In the genomic region with DNA sequence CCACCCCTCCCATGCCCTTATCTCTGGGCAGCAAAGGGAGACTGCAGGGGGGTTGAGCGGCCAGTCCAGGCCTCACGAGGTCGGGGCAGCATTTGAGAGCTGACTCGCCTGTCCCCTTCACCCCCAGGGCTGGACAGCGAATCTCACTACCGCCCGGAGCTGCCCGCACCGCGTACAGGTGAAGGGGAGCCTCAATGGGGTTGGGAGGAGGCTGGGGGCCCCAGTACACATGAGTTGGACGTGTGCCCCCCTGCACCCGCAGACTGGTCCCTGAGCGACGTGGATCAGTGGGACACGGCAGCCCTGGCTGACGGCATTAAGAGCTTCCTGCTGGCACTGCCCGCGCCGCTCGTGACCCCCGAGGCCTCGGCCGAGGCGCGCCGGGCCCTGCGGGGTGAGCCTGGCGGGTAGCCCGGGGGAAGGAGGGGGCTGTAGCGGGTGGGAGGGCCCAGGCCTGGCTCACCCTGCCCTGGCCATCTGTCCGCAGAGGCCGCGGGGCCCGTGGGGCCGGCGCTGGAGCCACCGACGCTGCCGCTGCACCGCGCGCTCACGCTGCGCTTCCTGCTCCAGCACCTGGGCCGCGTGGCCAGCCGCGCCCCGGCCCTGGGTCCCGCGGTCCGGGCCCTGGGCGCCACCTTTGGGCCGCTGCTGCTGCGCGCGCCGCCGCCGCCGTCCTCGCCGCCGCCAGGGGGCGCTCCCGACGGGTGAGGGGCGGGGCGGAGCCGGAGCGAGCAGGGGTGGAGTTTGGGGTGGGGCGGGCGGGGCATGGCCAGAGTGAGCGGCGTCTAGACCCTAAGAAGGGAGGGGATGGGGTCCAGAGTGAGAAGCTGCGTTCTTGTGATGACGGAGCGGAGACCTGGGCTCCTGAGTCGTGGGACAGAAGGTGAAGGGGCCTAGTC, we compare ENCODE assay signal across 8 cellular contexts. TPM values are rescaled to one million over a fixed set of nuclear protein-coding genes. Genes with fewer than 3 reads are reported as not detected.
A peak's percentile ranks its signal among the peaks of the same experiment; 100 is the strongest.
DNase-seq lines count a peak whose midpoint lies in the region; ATAC-seq and TF ChIP-seq lines count a peak whose summit lies in the region.

No MANE protein-coding gene starts in this region.

- peaks cover 7% of the 10 kb centered on the region for H3K79me1 ChIP-seq in neuronal stem cell (ENCODE audit: low read depth, low read length)

- H3K9me2 ChIP-seq in OCI-LY1 (ENCODE audit: low read depth, low read length), result no peaks in the 10 kb centered on the region

- DNase-seq in NOMO-1 (lab: John Stamatoyannopoulos, UW; ENCODE audit: unreplicated experiment in 2 of 2) (peak; percentile 29 to 72), NOMO-1 treated with dmso at 0.1 percent for 144 hours (lab: John Stamatoyannopoulos, UW; ENCODE audit: unreplicated experiment) (no peak), fibroblast of mammary gland (ENCODE audit: low read depth) (peak; percentile 42), neuronal stem cell (ENCODE audit: low spot score) (peak; percentile 66), substantia nigra (lab: John Stamatoyannopoulos, UW) (peak in 40 of 49 donors; percentile 30 to 87 (median 58))
- DNase-seq in activated T-helper 1 cell treated with anti-CD3 and anti-CD28 coated beads, Interleukin-12 subunit alpha, Interleukin-12 subunit beta, Interleukin-2, Interleukin-4 antibody, amounts not matched to agents 30 ng/mL and 10 ng/mL and 1 ng/mL, durations not matched to agents 14 hours and 24 hours and 36 hours (ENCODE audit: low spot score), result peak; percentile 80

- peak; percentile 64 for ATAC-seq in HG02981 (IDR thresholded peaks at IDR 0.05; ENCODE audit: unreplicated experiment)

- TF ChIP-seq CTCF in OCI-LY1 (IDR thresholded peaks at IDR 0.05; ENCODE audit: low read length) (no peak; the same call in none of the 2 replicates), fibroblast of mammary gland (conservative IDR thresholded peaks at IDR 0.05; ENCODE audit: control insufficient read depth, insufficient read depth, low read depth, low read length) (no peak)

- H2AFZ ChIP-seq in OCI-LY1 (ENCODE audit: low read length) (no peak overlapping the region), neuronal stem cell (ENCODE audit: low read length) (peak overlapping the region; percentile 79)

- H3K36me3 Mint-ChIP-seq in activated T-helper 1 cell treated with anti-CD3 and anti-CD28 coated beads, Interleukin-12 subunit alpha, Interleukin-12 subunit beta, Interleukin-2, Interleukin-4 antibody, amounts not matched to agents 30 ng/mL and 10 ng/mL and 1 ng/mL, durations not matched to agents 14 hours and 24 hours and 36 hours (ENCODE audit: low read depth), result peaks cover 10% of the 10 kb centered on the region

- peak overlapping the region; percentile 72 for H3K4me3 Mint-ChIP-seq in activated T-helper 1 cell treated with anti-CD3 and anti-CD28 coated beads, Interleukin-12 subunit alpha, Interleukin-12 subunit beta, Interleukin-2, Interleukin-4 antibody, amounts not matched to agents 30 ng/mL and 10 ng/mL and 1 ng/mL, durations not matched to agents 14 hours and 24 hours and 36 hours

- H2BK12ac ChIP-seq in neuronal stem cell (ENCODE audit: low read length), result peak overlapping the region; percentile 2

- peak overlapping the region; percentile 61 for H3K27ac ChIP-seq in OCI-LY1 (ENCODE audit: low read depth, low read length, poor library complexity, severe bottlenecking)
- no peak overlapping the region for H3K27ac ChIP-seq in neuronal stem cell (replicated peaks; ENCODE audit: low read length)
- H3K27ac ChIP-seq in substantia nigra (ENCODE audit: low read depth, low read length, poor library complexity, severe bottlenecking), result peak overlapping the region; percentile 72

- H4K20me1 ChIP-seq in OCI-LY1 (ENCODE audit: insufficient read depth, low read length), result no peaks in the 10 kb centered on the region

- H3K79me2 ChIP-seq in OCI-LY1 (ENCODE audit: insufficient read depth, low read length), result no peaks in the 10 kb centered on the region

- no peak overlapping the region for H4K91ac ChIP-seq in neuronal stem cell (ENCODE audit: low read depth, low read length, poor library complexity)

- no peaks in the 10 kb centered on the region for H3K27me3 Mint-ChIP-seq in activated T-helper 1 cell treated with anti-CD3 and anti-CD28 coated beads, Interleukin-12 subunit alpha, Interleukin-12 subunit beta, Interleukin-2, Interleukin-4 antibody, amounts not matched to agents 30 ng/mL and 10 ng/mL and 1 ng/mL, durations not matched to agents 14 hours and 24 hours and 36 hours (ENCODE audit: insufficient read depth)

- H3K4me3 ChIP-seq in OCI-LY1 (ENCODE audit: low read depth, low read length, poor library complexity, severe bottlenecking) (peak overlapping the region; percentile 67), fibroblast of mammary gland (ENCODE audit: control insufficient read depth, low read depth, low read length) (peak overlapping the region; percentile 31), neuronal stem cell (ENCODE audit: low read length in 2 of 2) (peak overlapping the region; percentile 24 to 31)

- intact Hi-C loops in activated T-helper 1 cell treated with anti-CD3 and anti-CD28 coated beads, Interleukin-12 subunit alpha, Interleukin-12 subunit beta, Interleukin-2, Interleukin-4 antibody, amounts not matched to agents 30 ng/mL and 10 ng/mL and 1 ng/mL, durations not matched to agents 14 hours and 24 hours and 36 hours (cut with micrococcal nuclease), result loop anchor here (1.0 to 5.0 kb wide), 6 partner anchors 8 to 475 kb away; partner anchors contain the start of genes IFI30, LSM4 and PIK3R2

- H3K4me1 Mint-ChIP-seq in activated T-helper 1 cell treated with anti-CD3 and anti-CD28 coated beads, Interleukin-12 subunit alpha, Interleukin-12 subunit beta, Interleukin-2, Interleukin-4 antibody, amounts not matched to agents 30 ng/mL and 10 ng/mL and 1 ng/mL, durations not matched to agents 14 hours and 24 hours and 36 hours (ENCODE audit: low read depth), result peaks cover 5% of the 10 kb centered on the region

- H3K4me1 ChIP-seq in OCI-LY1 (ENCODE audit: insufficient read depth, low read length, severe bottlenecking), result peaks cover 40% of the 10 kb centered on the region
- peaks cover 8 to 20% of the 10 kb centered on the region in 2 donors for H3K4me1 ChIP-seq in neuronal stem cell (ENCODE audit: control insufficient read depth in 2 of 2, insufficient read depth in 1 of 2, low read depth in 1 of 2, low read length in 2 of 2)

- no peaks in the 10 kb centered on the region for H3K9me3 Mint-ChIP-seq in activated T-helper 1 cell treated with anti-CD3 and anti-CD28 coated beads, Interleukin-12 subunit alpha, Interleukin-12 subunit beta, Interleukin-2, Interleukin-4 antibody, amounts not matched to agents 30 ng/mL and 10 ng/mL and 1 ng/mL, durations not matched to agents 14 hours and 24 hours and 36 hours

- peak overlapping the region; percentile 28 for H3K14ac ChIP-seq in neuronal stem cell (ENCODE audit: low read length)

- H3K27me3 ChIP-seq in OCI-LY1 (ENCODE audit: insufficient read depth, low read length) (no peaks in the 10 kb centered on the region), neuronal stem cell (ENCODE audit: control insufficient read depth in 3 of 3, insufficient read depth in 3 of 3, low read depth in 1 of 3, low read length in 3 of 3) (no peaks in the 10 kb centered on the region)

- H4K8ac ChIP-seq in neuronal stem cell (ENCODE audit: low read depth, low read length), result peak overlapping the region; percentile 77

- H2BK5ac ChIP-seq in neuronal stem cell (ENCODE audit: low read length), result no peak overlapping the region

- H2BK120ac ChIP-seq in neuronal stem cell (ENCODE audit: low read depth, low read length), result peak overlapping the region; percentile 84

- H3K36me3 ChIP-seq in OCI-LY1 (ENCODE audit: insufficient read depth, low read length) (peaks cover 36% of the 10 kb centered on the region; the same call in 1 of the 2 replicates), neuronal stem cell (replicated peaks in 1 of 2; ENCODE audit: control insufficient read depth in 2 of 2, insufficient read depth in 2 of 2, low read length in 2 of 2) (peaks cover 41 to 58% of the 10 kb centered on the region in 2 donors)

- peak overlapping the region; percentile 89 for H3K4me2 ChIP-seq in OCI-LY1 (ENCODE audit: low read length)
- H3K4me2 ChIP-seq in neuronal stem cell (ENCODE audit: insufficient read depth, low read length, poor library complexity, severe bottlenecking), result peak overlapping the region; percentile 32

- peak overlapping the region; percentile 31 for H2BK15ac ChIP-seq in neuronal stem cell (ENCODE audit: low read length)

- H3K27ac Mint-ChIP-seq in activated T-helper 1 cell treated with anti-CD3 and anti-CD28 coated beads, Interleukin-12 subunit alpha, Interleukin-12 subunit beta, Interleukin-2, Interleukin-4 antibody, amounts not matched to agents 30 ng/mL and 10 ng/mL and 1 ng/mL, durations not matched to agents 14 hours and 24 hours and 36 hours, result no peak overlapping the region

- no peaks in the 10 kb centered on the region for H3F3A ChIP-seq in OCI-LY1 (ENCODE audit: insufficient read depth, low read length)

- H3K23ac ChIP-seq in neuronal stem cell (ENCODE audit: low read depth, low read length, poor library complexity), result peak overlapping the region; percentile 86

- H3K9me3 ChIP-seq in OCI-LY1 (ENCODE audit: low read length), result no peaks in the 10 kb centered on the region
- no peaks in the 10 kb centered on the region for H3K9me3 ChIP-seq in neuronal stem cell (replicated peaks in 1 of 2; ENCODE audit: control insufficient read depth in 2 of 2, insufficient read depth in 1 of 2, low read depth in 1 of 2, low read length in 2 of 2)

- H3K9ac ChIP-seq in OCI-LY1 (ENCODE audit: low read length), result peak overlapping the region; percentile 92
- peak overlapping the region; percentile 87 for H3K9ac ChIP-seq in neuronal stem cell (ENCODE audit: low read depth, low read length, poor library complexity)

- peak overlapping the region; percentile 95 for H2AK5ac ChIP-seq in neuronal stem cell (ENCODE audit: low read depth, low read length)

- peak overlapping the region; percentile 90 for H3K18ac ChIP-seq in neuronal stem cell (ENCODE audit: low read length)

- H3K4ac ChIP-seq in neuronal stem cell (ENCODE audit: low read length), result peak overlapping the region; percentile 28

- WGBS in neuronal stem cell (ENCODE audit: extremely low coverage in 2 of 2, insufficient read length in 2 of 2, insufficient replicate concordance in 1 of 2), 2 donors, result no CpG with 5 or more reads among the region's 79 CpGs

RNA-seq across cellular contexts. Expression of gene PIK3R2, which starts 8.1 kb away (rescaled TPM):
- total RNA-seq in activated T-helper 1 cell treated with anti-CD3 and anti-CD28 coated beads, Interleukin-12 subunit alpha, Interleukin-12 subunit beta, Interleukin-2, Interleukin-4 antibody, amounts not matched to agents 30 ng/mL and 10 ng/mL and 1 ng/mL, durations not matched to agents 14 hours and 24 hours and 36 hours, result 14.7 and 15.6 TPM in 2 replicates
- polyA plus RNA-seq in neuronal stem cell (2013, experiment 1 of 2), result 52.3 TPM
- polyA plus RNA-seq in neuronal stem cell (2013, experiment 2 of 2), result 51.8 TPM

RNA-seq across cellular contexts. Expression of gene IFI30, which starts 12.6 kb away (rescaled TPM):
- total RNA-seq in activated T-helper 1 cell treated with anti-CD3 and anti-CD28 coated beads, Interleukin-12 subunit alpha, Interleukin-12 subunit beta, Interleukin-2, Interleukin-4 antibody, amounts not matched to agents 30 ng/mL and 10 ng/mL and 1 ng/mL, durations not matched to agents 14 hours and 24 hours and 36 hours, result 45.3 and 49.9 TPM in 2 replicates
- 0.79 TPM for polyA plus RNA-seq in neuronal stem cell (2013, experiment 1 of 2)
- 0.73 TPM for polyA plus RNA-seq in neuronal stem cell (2013, experiment 2 of 2)

RNA-seq across cellular contexts. Expression of gene MPV17L2, which starts 32.0 kb away (rescaled TPM):
- 19.2 and 23.3 TPM in 2 replicates for total RNA-seq in activated T-helper 1 cell treated with anti-CD3 and anti-CD28 coated beads, Interleukin-12 subunit alpha, Interleukin-12 subunit beta, Interleukin-2, Interleukin-4 antibody, amounts not matched to agents 30 ng/mL and 10 ng/mL and 1 ng/mL, durations not matched to agents 14 hours and 24 hours and 36 hours
- polyA plus RNA-seq in neuronal stem cell (2013, experiment 1 of 2), result 21.4 TPM
- 20.5 TPM for polyA plus RNA-seq in neuronal stem cell (2013, experiment 2 of 2)

RNA-seq across cellular contexts. Expression of gene RAB3A, which starts 42.8 kb away (rescaled TPM):
- 7.2 and 11.0 TPM in 2 replicates for total RNA-seq in activated T-helper 1 cell treated with anti-CD3 and anti-CD28 coated beads, Interleukin-12 subunit alpha, Interleukin-12 subunit beta, Interleukin-2, Interleukin-4 antibody, amounts not matched to agents 30 ng/mL and 10 ng/mL and 1 ng/mL, durations not matched to agents 14 hours and 24 hours and 36 hours
- 3.4 TPM for polyA plus RNA-seq in neuronal stem cell (2013, experiment 1 of 2)
- 4.3 TPM for polyA plus RNA-seq in neuronal stem cell (2013, experiment 2 of 2)
